ENCODE assay signal across 13 cellular contexts in the genomic region with DNA sequence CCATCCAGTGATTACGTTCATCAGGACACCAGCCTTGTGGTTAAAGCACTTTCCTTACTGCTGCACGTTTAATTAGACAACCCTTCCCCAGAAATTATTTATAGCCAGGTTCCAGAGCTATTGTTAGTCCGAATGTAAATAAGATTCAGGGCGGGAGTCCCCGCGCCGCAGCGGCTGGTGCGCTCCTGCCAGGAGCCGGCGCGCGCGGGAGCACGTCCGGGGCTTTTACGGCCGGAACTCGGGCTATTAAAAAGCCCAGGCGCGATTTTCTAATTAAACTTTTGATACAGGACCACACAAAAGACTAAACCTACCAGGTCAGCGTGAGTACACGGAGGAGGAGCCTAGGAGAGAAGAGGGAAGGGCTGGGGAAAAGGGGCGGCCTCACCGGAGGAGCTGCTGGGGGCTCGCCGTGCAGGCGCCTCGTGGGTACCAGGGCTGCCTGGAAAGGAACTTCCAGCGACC.
DNase-seq lines count a peak whose midpoint lies in the region; ATAC-seq and TF ChIP-seq lines count a peak whose summit lies in the region.
"Had no signal": no experiment of that assay in that cellular context is flagged by ENCODE, and none has a peak within 500 bp of the region (broad histone marks: within the 10 kb centered on the region; RNA-seq: fewer than 3 reads in every experiment).

No MANE protein-coding gene starts in this region.

- H3K9me3 ChIP-seq in HUES6 (ENCODE audit: control insufficient read depth, insufficient read depth, low read depth, low read length) (no peaks in the 10 kb centered on the region), mucosa of descending colon (no peaks in the 10 kb centered on the region)
- H3K9me3 ChIP-seq: left lung, SJCRH30 had no signal

- H3K4me1 ChIP-seq in HUES6 (ENCODE audit: control insufficient read depth, insufficient read depth, low read length) (peaks cover 10% of the 10 kb centered on the region; the same call in 1 of the 2 replicates), mesendoderm (ENCODE audit: control insufficient read depth, low read depth, low read length) (no peaks in the 10 kb centered on the region), mucosa of descending colon (ENCODE audit: low read depth) (no peaks in the 10 kb centered on the region)
- H3K4me1 ChIP-seq: foreskin keratinocyte, left lung, SJCRH30 had no signal

- H3K27me3 ChIP-seq in HUES6 (ENCODE audit: control insufficient read depth, insufficient read depth, low read length) (peaks cover 70% of the 10 kb centered on the region), mesendoderm (ENCODE audit: insufficient read depth, low read length, poor library complexity) (peaks cover 15% of the 10 kb centered on the region)
- H3K27me3 ChIP-seq: foreskin keratinocyte, SJCRH30 had no signal

- H3K36me3 ChIP-seq in HUES6 (ENCODE audit: control insufficient read depth, insufficient read depth, low read length) (no peaks in the 10 kb centered on the region), mesendoderm (ENCODE audit: control insufficient read depth, insufficient read depth, low read length) (no peaks in the 10 kb centered on the region), mucosa of descending colon (ENCODE audit: low read depth) (no peaks in the 10 kb centered on the region)
- H3K36me3 ChIP-seq: left lung, SJCRH30 had no signal

- H2BK15ac ChIP-seq in mesendoderm (replicated peaks; ENCODE audit: low read depth), result no peak overlapping the region

- CTCF ChIA-PET in AG04449 (lab: Yijun Ruan, JAX), result interaction anchor here (1.1 to 1.8 kb wide), 4 partner anchors 12 to 1126 kb away, joined by 3 to 6 read pairs (median 4); no protein-coding TSS in a partner anchor
- CTCF ChIA-PET in WTC11 (lab: Charles Lee), result interaction anchor here (1.5 to 2.0 kb wide), 4 partner anchors 50 to 70 kb away, joined by 3 to 7 read pairs (median 4); no protein-coding TSS in a partner anchor

- no peaks in the 10 kb centered on the region for H3K79me2 ChIP-seq in mesendoderm (ENCODE audit: control insufficient read depth, insufficient read depth, low read length)

- no peak overlapping the region for H3K23ac ChIP-seq in mesendoderm (ENCODE audit: low read length)

- peak overlapping the region; percentile 46 for H3K56ac ChIP-seq in mesendoderm (ENCODE audit: low read length)

- peak overlapping the region; percentile 63 for H3K4me3 Mint-ChIP-seq in WTC11
- H3K4me3 Mint-ChIP-seq in activated CD4-positive, alpha-beta T cell treated with anti-CD3 and anti-CD28 coated beads, Interleukin-2, amount 10 ng/mL, durations not matched to agents 24 days and 14 days, result no peak overlapping the region

- POLR2A ChIA-PET in AG04449 (lab: Yijun Ruan, JAX) (no interaction called here), WTC11 (lab: Charles Lee) (no interaction called here)

- H4K8ac ChIP-seq in mesendoderm (ENCODE audit: low read depth, low read length), result no peak overlapping the region

- TF ChIP-seq CTCF in AG04449 (IDR thresholded peaks at IDR 0.05; ENCODE audit: insufficient read depth, low read length, missing control alignments) (no peak), WTC11 (IDR thresholded peaks at IDR 0.05) (no peak), mucosa of descending colon (IDR thresholded peaks at IDR 0.05) (no peak)

- no peaks in the 10 kb centered on the region for H3K9me3 Mint-ChIP-seq in WTC11
- H3K9me3 Mint-ChIP-seq in activated CD4-positive, alpha-beta T cell treated with anti-CD3 and anti-CD28 coated beads, Interleukin-2, amount 10 ng/mL, durations not matched to agents 24 days and 14 days, result no peaks in the 10 kb centered on the region

- peak overlapping the region; percentile 45 for H3K4me3 ChIP-seq in AG04449 (ENCODE audit: low read depth, low read length)
- peak overlapping the region; percentile 58 for H3K4me3 ChIP-seq in HUES6 (ENCODE audit: low read depth, low read length)
- H3K4me3 ChIP-seq in mesendoderm (ENCODE audit: low read length), result peak overlapping the region; percentile 28
- H3K4me3 ChIP-seq in mucosa of descending colon, result no peak overlapping the region
- H3K4me3 ChIP-seq: left lung, SJCRH30 had no signal

- peaks cover 20% of the 10 kb centered on the region for H3K4me1 Mint-ChIP-seq in WTC11
- H3K4me1 Mint-ChIP-seq in activated CD4-positive, alpha-beta T cell treated with anti-CD3 and anti-CD28 coated beads, Interleukin-2, amount 10 ng/mL, durations not matched to agents 24 days and 14 days, result no peaks in the 10 kb centered on the region

- ATAC-seq in WTC11 (peak; percentile 59), mucosa of descending colon (no peak)
- ATAC-seq: foreskin keratinocyte, left lung had no signal

- H2BK5ac ChIP-seq in mesendoderm (ENCODE audit: low read length), result no peak overlapping the region

- no peak overlapping the region for H3K9ac ChIP-seq in HUES6 (ENCODE audit: low read length)
- H3K9ac ChIP-seq in mesendoderm (ENCODE audit: low read length), result peak overlapping the region; percentile 22

- no peak overlapping the region for H2AK5ac ChIP-seq in mesendoderm (ENCODE audit: low read length)

- intact Hi-C loops in activated CD4-positive, alpha-beta T cell treated with anti-CD3 and anti-CD28 coated beads, Interleukin-2, amount 10 ng/mL, durations not matched to agents 24 days and 14 days (cut with micrococcal nuclease), result no loop called here
- intact Hi-C loops in mucosa of descending colon (cut with DNase I, micrococcal nuclease), result no loop called here

- peaks cover 56% of the 10 kb centered on the region for H3K27me3 Mint-ChIP-seq in WTC11 (ENCODE audit: low read depth)
- peaks cover 3% of the 10 kb centered on the region for H3K27me3 Mint-ChIP-seq in activated CD4-positive, alpha-beta T cell treated with anti-CD3 and anti-CD28 coated beads, Interleukin-2, amount 10 ng/mL, durations not matched to agents 24 days and 14 days

- no peaks in the 10 kb centered on the region for H3K79me1 ChIP-seq in mesendoderm (ENCODE audit: low read length)

- DNase-seq in AG04449 (ENCODE audit: low read depth, low spot score), result no peak
- DNase-seq in WTC11 (ENCODE audit: low spot score), result no peak
- DNase-seq in mesendoderm, result no peak
- no peak for DNase-seq in NCI-H226
- no peak for DNase-seq in activated CD4-positive, alpha-beta T cell treated with anti-CD3 and anti-CD28 coated beads, Interleukin-2, amount 10 ng/mL, durations not matched to agents 24 days and 14 days
- no peak for DNase-seq in mucosa of descending colon
- DNase-seq in stimulated activated CD4-positive, alpha-beta T cell treated with anti-CD3 and anti-CD28 coated beads, Interleukin-4, amount 100 ng/mL, for 24 hours, result no peak
- DNase-seq: AML-193, foreskin keratinocyte, KG1, left lung, SJCRH30 had no signal

- peak overlapping the region; percentile 61 for H3K4me2 ChIP-seq in mesendoderm (ENCODE audit: low read length)

- no CpG with 5 or more reads among the region's 30 CpGs for WGBS in mesendoderm (ENCODE audit: extremely low coverage, insufficient coverage, low lambda C conversion rate)

- H3K4ac ChIP-seq in mesendoderm (ENCODE audit: low read depth, low read length), result no peak overlapping the region

- no peak overlapping the region for H3K27ac ChIP-seq in HUES6 (ENCODE audit: low read depth, low read length)
- H3K27ac ChIP-seq in mesendoderm (ENCODE audit: low read depth, low read length), result no peak overlapping the region
- H3K27ac ChIP-seq: foreskin keratinocyte, left lung, SJCRH30 had no signal

- H4K5ac ChIP-seq in mesendoderm (ENCODE audit: low read length), result no peak overlapping the region

- no peak overlapping the region for H3K27ac Mint-ChIP-seq in WTC11
- no peak overlapping the region for H3K27ac Mint-ChIP-seq in activated CD4-positive, alpha-beta T cell treated with anti-CD3 and anti-CD28 coated beads, Interleukin-2, amount 10 ng/mL, durations not matched to agents 24 days and 14 days

- no peak overlapping the region for H2BK120ac ChIP-seq in mesendoderm (ENCODE audit: low read depth, low read length)

- peak overlapping the region; percentile 1 for H3K18ac ChIP-seq in mesendoderm (ENCODE audit: low read length)

- no peaks in the 10 kb centered on the region for H3K36me3 Mint-ChIP-seq in WTC11
- no peaks in the 10 kb centered on the region for H3K36me3 Mint-ChIP-seq in activated CD4-positive, alpha-beta T cell treated with anti-CD3 and anti-CD28 coated beads, Interleukin-2, amount 10 ng/mL, durations not matched to agents 24 days and 14 days (ENCODE audit: low read depth)

TF ChIP-seq in WTC11, 78 proteins besides CTCF, POLR2A, EP300 and RAD21 (continues in another document):
- no peak for TF ChIP-seq SP1 (CRISPR knock-in tag; conservative IDR thresholded peaks at IDR 0.05)
- TF ChIP-seq, protein P1, sequence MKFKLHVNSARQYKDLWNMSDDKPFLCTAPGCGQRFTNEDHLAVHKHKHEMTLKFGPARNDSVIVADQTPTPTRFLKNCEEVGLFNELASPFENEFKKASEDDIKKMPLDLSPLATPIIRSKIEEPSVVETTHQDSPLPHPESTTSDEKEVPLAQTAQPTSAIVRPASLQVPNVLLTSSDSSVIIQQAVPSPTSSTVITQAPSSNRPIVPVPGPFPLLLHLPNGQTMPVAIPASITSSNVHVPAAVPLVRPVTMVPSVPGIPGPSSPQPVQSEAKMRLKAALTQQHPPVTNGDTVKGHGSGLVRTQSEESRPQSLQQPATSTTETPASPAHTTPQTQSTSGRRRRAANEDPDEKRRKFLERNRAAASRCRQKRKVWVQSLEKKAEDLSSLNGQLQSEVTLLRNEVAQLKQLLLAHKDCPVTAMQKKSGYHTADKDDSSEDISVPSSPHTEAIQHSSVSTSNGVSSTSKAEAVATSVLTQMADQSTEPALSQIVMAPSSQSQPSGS (CRISPR knock-in tag; IDR thresholded peaks at IDR 0.05; ENCODE audit: borderline replicate concordance, low read depth), result no peak
- no peak for TF ChIP-seq GABPB1 (CRISPR knock-in tag; IDR thresholded peaks at IDR 0.05)
- no peak for TF ChIP-seq SMAD4 (CRISPR knock-in tag; IDR thresholded peaks at IDR 0.05)
- TF ChIP-seq, protein P2, sequence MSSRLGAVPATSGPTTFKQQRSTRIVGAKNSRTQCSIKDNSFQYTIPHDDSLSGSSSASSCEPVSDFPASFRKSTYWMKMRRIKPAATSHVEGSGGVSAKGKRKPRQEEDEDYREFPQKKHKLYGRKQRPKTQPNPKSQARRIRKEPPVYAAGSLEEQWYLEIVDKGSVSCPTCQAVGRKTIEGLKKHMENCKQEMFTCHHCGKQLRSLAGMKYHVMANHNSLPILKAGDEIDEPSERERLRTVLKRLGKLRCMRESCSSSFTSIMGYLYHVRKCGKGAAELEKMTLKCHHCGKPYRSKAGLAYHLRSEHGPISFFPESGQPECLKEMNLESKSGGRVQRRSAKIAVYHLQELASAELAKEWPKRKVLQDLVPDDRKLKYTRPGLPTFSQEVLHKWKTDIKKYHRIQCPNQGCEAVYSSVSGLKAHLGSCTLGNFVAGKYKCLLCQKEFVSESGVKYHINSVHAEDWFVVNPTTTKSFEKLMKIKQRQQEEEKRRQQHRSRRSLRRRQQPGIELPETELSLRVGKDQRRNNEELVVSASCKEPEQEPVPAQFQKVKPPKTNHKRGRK (CRISPR knock-in tag; IDR thresholded peaks at IDR 0.05; ENCODE audit: borderline replicate concordance), result no peak
- no peak for TF ChIP-seq TEAD1 (CRISPR knock-in tag; IDR thresholded peaks at IDR 0.05)
- no peak for TF ChIP-seq NR1H2 (CRISPR knock-in tag; IDR thresholded peaks at IDR 0.05)
- no peak for TF ChIP-seq NFYB (CRISPR knock-in tag; conservative IDR thresholded peaks at IDR 0.05; ENCODE audit: low read depth)
